ENCODE assay signal across 28 cellular contexts in genomic region chr18:48374423-48375149, GRCh38. TPM values are rescaled to one million over a fixed set of nuclear protein-coding genes. Genes with fewer than 3 reads are reported as not detected.
DNase-seq lines count a peak whose midpoint lies in the region; ATAC-seq, FAIRE-seq and TF ChIP-seq lines count a peak whose summit lies in the region.
"Had no signal": no experiment of that assay in that cellular context is flagged by ENCODE, and none has a peak within 500 bp of the region (broad histone marks: within the 10 kb centered on the region; RNA-seq: fewer than 3 reads in every experiment).

No MANE protein-coding gene starts in this region.

- H3K4me1 ChIP-seq in astrocyte (ENCODE audit: insufficient read depth, low read length), result no peaks in the 10 kb centered on the region
- H3K4me1 ChIP-seq in left ventricle myocardium inferior, result peaks cover 11% of the 10 kb centered on the region
- H3K4me1 ChIP-seq in trophoblast cell (ENCODE audit: control insufficient read depth in 1 of 2, insufficient read depth in 2 of 2, low read length in 2 of 2), result peaks cover 14 to 15% of the 10 kb centered on the region in 2 experiments
- H3K4me1 ChIP-seq in SJCRH30, result no peaks in the 10 kb centered on the region
- H3K4me1 ChIP-seq: prostate gland had no signal

- H3K18ac ChIP-seq in trophoblast cell (ENCODE audit: low read length), result no peak overlapping the region

- no peak overlapping the region for H3K4me3 Mint-ChIP-seq in astrocyte (ENCODE audit: unreplicated experiment)
- H3K4me3 Mint-ChIP-seq in CD4-positive, alpha-beta T cell, result no peak overlapping the region
- no peak overlapping the region for H3K4me3 Mint-ChIP-seq in activated T-helper 1 cell treated with anti-CD3 and anti-CD28 coated beads, Interleukin-12 subunit alpha, Interleukin-12 subunit beta, Interleukin-2, Interleukin-4 antibody, amounts not matched to agents 30 ng/mL and 10 ng/mL and 1 ng/mL, durations not matched to agents 14 hours and 24 hours and 36 hours
- H3K4me3 Mint-ChIP-seq: activated naive CD8-positive, alpha-beta T cell treated with anti-CD3 and anti-CD28 coated beads, Interleukin-2, amount 10 ng/mL, durations not matched to agents 7 days and 5 days; HFFc6; mesothelial cell of epicardium; neural crest cell; stimulated activated naive CD8-positive, alpha-beta T cell treated with anti-CD3 and anti-CD28 coated beads, Interleukin-15, Interleukin-2, amounts not matched to agents 100 ng/mL and 50 ng/mL, for 24 hours had no signal

- H3K27me3 ChIP-seq in astrocyte (ENCODE audit: insufficient read depth, low read length) (peaks cover 16% of the 10 kb centered on the region), left ventricle myocardium inferior (ENCODE audit: low read depth) (peaks cover 7% of the 10 kb centered on the region), trophoblast cell (ENCODE audit: insufficient read depth, low read length) (no peaks in the 10 kb centered on the region), SJCRH30 (no peaks in the 10 kb centered on the region)
- H3K27me3 ChIP-seq in CD4-positive, alpha-beta T cell (ENCODE audit: control insufficient read depth, insufficient read depth, low read length), result peaks cover 16% of the 10 kb centered on the region
- H3K27me3 ChIP-seq: vagina had no signal

- POLR2A ChIA-PET in CD4-positive, alpha-beta T cell (lab: Charles Lee), result no interaction called here

- no peak overlapping the region for H3K9ac ChIP-seq in astrocyte (ENCODE audit: low read length)
- no peak overlapping the region for H3K9ac ChIP-seq in trophoblast cell (ENCODE audit: low read length)

- TF ChIP-seq CTCF in astrocyte (IDR thresholded peaks at IDR 0.05; ENCODE audit: insufficient read depth, low read depth, low read length) (no peak), left ventricle myocardium inferior (IDR thresholded peaks at IDR 0.05; ENCODE audit: borderline replicate concordance) (no peak)
- no peak for TF ChIP-seq CTCF in CD4-positive, alpha-beta T cell (IDR thresholded peaks at IDR 0.05)

- no peak overlapping the region for H3K27ac Mint-ChIP-seq in astrocyte (ENCODE audit: unreplicated experiment)
- H3K27ac Mint-ChIP-seq in CD4-positive, alpha-beta T cell, result no peak overlapping the region
- H3K27ac Mint-ChIP-seq in activated T-helper 1 cell treated with anti-CD3 and anti-CD28 coated beads, Interleukin-12 subunit alpha, Interleukin-12 subunit beta, Interleukin-2, Interleukin-4 antibody, amounts not matched to agents 30 ng/mL and 10 ng/mL and 1 ng/mL, durations not matched to agents 14 hours and 24 hours and 36 hours, result no peak overlapping the region
- H3K27ac Mint-ChIP-seq: activated naive CD8-positive, alpha-beta T cell treated with anti-CD3 and anti-CD28 coated beads, Interleukin-2, amount 10 ng/mL, durations not matched to agents 7 days and 5 days; CD14-positive monocyte; HFFc6; mesothelial cell of epicardium; stimulated activated naive CD8-positive, alpha-beta T cell treated with anti-CD3 and anti-CD28 coated beads, Interleukin-15, Interleukin-2, amounts not matched to agents 100 ng/mL and 50 ng/mL, for 24 hours had no signal

- H2AFZ ChIP-seq in astrocyte (ENCODE audit: low read depth, low read length), result no peak overlapping the region
- no peak overlapping the region for H2AFZ ChIP-seq in trophoblast cell (ENCODE audit: insufficient read depth, low read length, poor library complexity)

- no peak for ATAC-seq in CD4-positive, alpha-beta T cell (ENCODE audit: poor library complexity)
- ATAC-seq in GM18870 (IDR thresholded peaks at IDR 0.05; ENCODE audit: unreplicated experiment), result no peak

- no peaks in the 10 kb centered on the region for H3K79me2 ChIP-seq in astrocyte (ENCODE audit: insufficient read depth, low read length)
- H3K79me2 ChIP-seq in trophoblast cell (ENCODE audit: control insufficient read depth, insufficient read depth, low read length, poor library complexity), result no peaks in the 10 kb centered on the region

- H2BK5ac ChIP-seq in trophoblast cell (ENCODE audit: low read depth, low read length, poor library complexity), result peak overlapping the region; percentile 22

- no peak overlapping the region for H3K14ac ChIP-seq in trophoblast cell (ENCODE audit: low read length)

- H2BK120ac ChIP-seq in trophoblast cell (ENCODE audit: insufficient read depth, low read length, poor library complexity), result no peak overlapping the region

- H3K9me3 Mint-ChIP-seq in astrocyte (ENCODE audit: unreplicated experiment), result peaks cover 6% of the 10 kb centered on the region
- H3K9me3 Mint-ChIP-seq in CD4-positive, alpha-beta T cell, result no peaks in the 10 kb centered on the region
- no peaks in the 10 kb centered on the region for H3K9me3 Mint-ChIP-seq in activated T-helper 1 cell treated with anti-CD3 and anti-CD28 coated beads, Interleukin-12 subunit alpha, Interleukin-12 subunit beta, Interleukin-2, Interleukin-4 antibody, amounts not matched to agents 30 ng/mL and 10 ng/mL and 1 ng/mL, durations not matched to agents 14 hours and 24 hours and 36 hours
- H3K9me3 Mint-ChIP-seq: activated naive CD8-positive, alpha-beta T cell treated with anti-CD3 and anti-CD28 coated beads, Interleukin-2, amount 10 ng/mL, durations not matched to agents 7 days and 5 days; HFFc6; stimulated activated naive CD8-positive, alpha-beta T cell treated with anti-CD3 and anti-CD28 coated beads, Interleukin-15, Interleukin-2, amounts not matched to agents 100 ng/mL and 50 ng/mL, for 24 hours had no signal

- H2AK5ac ChIP-seq in trophoblast cell (ENCODE audit: low read length), result no peak overlapping the region

- H4K8ac ChIP-seq in trophoblast cell (ENCODE audit: low read depth, low read length), result no peak overlapping the region

- H3K36me3 ChIP-seq in astrocyte (ENCODE audit: insufficient read depth, low read length) (no peaks in the 10 kb centered on the region), left ventricle myocardium inferior (no peaks in the 10 kb centered on the region), trophoblast cell (ENCODE audit: control insufficient read depth in 1 of 2, insufficient read depth in 2 of 2, low read length in 2 of 2) (no peaks in the 10 kb centered on the region), SJCRH30 (no peaks in the 10 kb centered on the region)
- H3K36me3 ChIP-seq: prostate gland, vagina had no signal

- H2BK12ac ChIP-seq in trophoblast cell (ENCODE audit: low read length), result no peak overlapping the region

- no peak overlapping the region for H4K91ac ChIP-seq in trophoblast cell (ENCODE audit: low read depth, low read length)

- H3K9me3 ChIP-seq in astrocyte (ENCODE audit: insufficient read depth, low read depth, low read length) (no peaks in the 10 kb centered on the region), left ventricle myocardium inferior (replicated peaks) (no peaks in the 10 kb centered on the region), trophoblast cell (ENCODE audit: insufficient read depth, low read depth, low read length) (peaks cover 2% of the 10 kb centered on the region), SJCRH30 (replicated peaks) (no peaks in the 10 kb centered on the region)
- H3K9me3 ChIP-seq in CD4-positive, alpha-beta T cell (ENCODE audit: control insufficient read depth, low read length), result no peaks in the 10 kb centered on the region
- H3K9me3 ChIP-seq: prostate gland, vagina had no signal

- WGBS in trophoblast cell (ENCODE audit: extremely low coverage, insufficient coverage, insufficient read length), result no CpG with 5 or more reads among the region's 7 CpGs

- intact Hi-C loops in left ventricle myocardium inferior (cut with micrococcal nuclease), result no loop called here
- intact Hi-C loops in CD4-positive, alpha-beta T cell (cut with DNase I, micrococcal nuclease), result no loop called here
- intact Hi-C loops in activated T-helper 1 cell treated with anti-CD3 and anti-CD28 coated beads, Interleukin-12 subunit alpha, Interleukin-12 subunit beta, Interleukin-2, Interleukin-4 antibody, amounts not matched to agents 30 ng/mL and 10 ng/mL and 1 ng/mL, durations not matched to agents 14 hours and 24 hours and 36 hours (cut with micrococcal nuclease), result no loop called here

- peaks cover 2% of the 10 kb centered on the region for H3K36me3 Mint-ChIP-seq in astrocyte (ENCODE audit: low read depth, unreplicated experiment)
- no peaks in the 10 kb centered on the region for H3K36me3 Mint-ChIP-seq in CD4-positive, alpha-beta T cell (ENCODE audit: low read depth)
- no peaks in the 10 kb centered on the region for H3K36me3 Mint-ChIP-seq in activated T-helper 1 cell treated with anti-CD3 and anti-CD28 coated beads, Interleukin-12 subunit alpha, Interleukin-12 subunit beta, Interleukin-2, Interleukin-4 antibody, amounts not matched to agents 30 ng/mL and 10 ng/mL and 1 ng/mL, durations not matched to agents 14 hours and 24 hours and 36 hours (ENCODE audit: low read depth)
- H3K36me3 Mint-ChIP-seq: activated naive CD8-positive, alpha-beta T cell treated with anti-CD3 and anti-CD28 coated beads, Interleukin-2, amount 10 ng/mL, durations not matched to agents 7 days and 5 days; CD14-positive monocyte had no signal

- no peak overlapping the region for H3K4ac ChIP-seq in trophoblast cell (ENCODE audit: low read depth, low read length)

- no peak overlapping the region for H4K12ac ChIP-seq in trophoblast cell (ENCODE audit: low read depth, low read length)

- CTCF ChIA-PET in CD4-positive, alpha-beta T cell (lab: Charles Lee), result no interaction called here

- peak; percentile 37 for DNase-seq in DMS79 treated with DMSO at 0.1 percent for 48 hours (lab: John Stamatoyannopoulos, UW)
- DNase-seq in astrocyte (ENCODE audit: low read depth), result peak; percentile 52
- no peak for DNase-seq in left ventricle myocardium inferior
- DNase-seq in trophoblast cell, result peak; percentile 12 to 59
- no peak for DNase-seq in CD4-positive, alpha-beta T cell
- no peak for DNase-seq in activated T-helper 1 cell treated with anti-CD3 and anti-CD28 coated beads, Interleukin-12 subunit alpha, Interleukin-12 subunit beta, Interleukin-2, Interleukin-4 antibody, amounts not matched to agents 30 ng/mL and 10 ng/mL and 1 ng/mL, durations not matched to agents 14 hours and 24 hours and 36 hours (ENCODE audit: low spot score)
- no peak for DNase-seq in SJCRH30
- DNase-seq: activated CD4-positive, alpha-beta T cell treated with anti-CD3 and anti-CD28 coated beads for 4 hours; activated naive CD8-positive, alpha-beta T cell treated with anti-CD3 and anti-CD28 coated beads, Interleukin-2, amount 10 ng/mL, durations not matched to agents 7 days and 5 days; dermis blood vessel endothelial cell; DMS 273 treated with DMSO at 0.1 percent for 48 hours; GF-D8; HFFc6; kidney glomerular epithelial cell; NCI-H1105 treated with DMSO at 0.1 percent for 48 hours; NCI-H2107; NCI-H524; small intestine; stimulated activated CD4-positive, alpha-beta T cell treated with anti-CD3 and anti-CD28 coated beads, Interleukin-2, amount 100 ng/mL, for 48 hours; SW 1271 had no signal

- peaks cover 7% of the 10 kb centered on the region for H3K79me1 ChIP-seq in trophoblast cell (ENCODE audit: low read length)

- no peak for FAIRE-seq in astrocyte (lab: Jason Lieb, UNC)
- FAIRE-seq: small intestine, TTC549 had no signal

- H3K4me3 ChIP-seq in astrocyte (ENCODE audit: insufficient read depth, low read depth, low read length) (no peak overlapping the region), left ventricle myocardium inferior (no peak overlapping the region), trophoblast cell (ENCODE audit: low read depth, low read length) (no peak overlapping the region), SJCRH30 (no peak overlapping the region)
- H3K4me3 ChIP-seq: prostate gland, vagina had no signal

- H3K27ac ChIP-seq in astrocyte (ENCODE audit: low read depth, low read length), result no peak overlapping the region
- peak overlapping the region; percentile 27 for H3K27ac ChIP-seq in left ventricle myocardium inferior (replicated peaks)
- no peak overlapping the region for H3K27ac ChIP-seq in trophoblast cell (ENCODE audit: low read depth, low read length)
- H3K27ac ChIP-seq in CD4-positive, alpha-beta T cell (ENCODE audit: low read depth, low read length), result no peak overlapping the region
- H3K27ac ChIP-seq in SJCRH30, result no peak overlapping the region
- H3K27ac ChIP-seq: vagina had no signal

- H3K4me1 Mint-ChIP-seq in astrocyte (ENCODE audit: low read depth, unreplicated experiment), result peaks cover 11% of the 10 kb centered on the region
- H3K4me1 Mint-ChIP-seq in CD4-positive, alpha-beta T cell (ENCODE audit: low read depth), result no peaks in the 10 kb centered on the region
- no peaks in the 10 kb centered on the region for H3K4me1 Mint-ChIP-seq in activated T-helper 1 cell treated with anti-CD3 and anti-CD28 coated beads, Interleukin-12 subunit alpha, Interleukin-12 subunit beta, Interleukin-2, Interleukin-4 antibody, amounts not matched to agents 30 ng/mL and 10 ng/mL and 1 ng/mL, durations not matched to agents 14 hours and 24 hours and 36 hours (ENCODE audit: low read depth)
- H3K4me1 Mint-ChIP-seq: activated naive CD8-positive, alpha-beta T cell treated with anti-CD3 and anti-CD28 coated beads, Interleukin-2, amount 10 ng/mL, durations not matched to agents 7 days and 5 days; CD14-positive monocyte had no signal

- peaks cover 27% of the 10 kb centered on the region for H3K27me3 Mint-ChIP-seq in astrocyte (ENCODE audit: low read depth, unreplicated experiment)
- H3K27me3 Mint-ChIP-seq in CD4-positive, alpha-beta T cell, result peaks cover 31% of the 10 kb centered on the region
- H3K27me3 Mint-ChIP-seq in activated T-helper 1 cell treated with anti-CD3 and anti-CD28 coated beads, Interleukin-12 subunit alpha, Interleukin-12 subunit beta, Interleukin-2, Interleukin-4 antibody, amounts not matched to agents 30 ng/mL and 10 ng/mL and 1 ng/mL, durations not matched to agents 14 hours and 24 hours and 36 hours (ENCODE audit: insufficient read depth), result peaks cover 15% of the 10 kb centered on the region

- H3K4me2 ChIP-seq in astrocyte (ENCODE audit: low read length) (no peak overlapping the region), trophoblast cell (ENCODE audit: low read length) (no peak overlapping the region)

- no peak overlapping the region for H3K23ac ChIP-seq in trophoblast cell (ENCODE audit: low read length)

- H4K20me1 ChIP-seq in astrocyte (ENCODE audit: insufficient read depth, low read length), result no peaks in the 10 kb centered on the region

RNA-seq across cellular contexts. Expression of gene ZBTB7C, which starts 34.6 kb away (rescaled TPM):
- total RNA-seq in astrocyte (1.0 and 1.4 TPM in 2 replicates), left ventricle myocardium inferior (2.7 TPM)
- polyA plus RNA-seq in trophoblast cell (2013), result 10.2 and 10.9 TPM in 2 replicates
- not detected for total RNA-seq in CD4-positive, alpha-beta T cell
- 1.0 and 1.4 TPM in 2 replicates for total RNA-seq in activated T-helper 1 cell treated with anti-CD3 and anti-CD28 coated beads, Interleukin-12 subunit alpha, Interleukin-12 subunit beta, Interleukin-2, Interleukin-4 antibody, amounts not matched to agents 30 ng/mL and 10 ng/mL and 1 ng/mL, durations not matched to agents 14 hours and 24 hours and 36 hours
- 0.03 TPM in 1 of 2 replicates, not detected in the other for total RNA-seq in SJCRH30 (2014; rRNA removed; shearing (Covaris generic))
- total RNA-seq: activated naive CD8-positive, alpha-beta T cell treated with anti-CD3 and anti-CD28 coated beads, Interleukin-2, amount 10 ng/mL, durations not matched to agents 7 days and 5 days; dermis blood vessel endothelial cell; HFFc6 had no signal

Comparison
In these comparisons a context has a peak if more than half of its experiments do, and no peak if none do; other contexts are left out.
1. DNase-seq: peak in DMS79 treated with DMSO at 0.1 percent for 48 hours (single experiment), astrocyte (single experiment) and trophoblast cell (2 of 2); none in left ventricle myocardium inferior (single experiment), CD4-positive, alpha-beta T cell (0 of 10), activated T-helper 1 cell treated with anti-CD3 and anti-CD28 coated beads, Interleukin-12 subunit alpha, Interleukin-12 subunit beta, Interleukin-2, Interleukin-4 antibody, amounts not matched to agents 30 ng/mL and 10 ng/mL and 1 ng/mL, durations not matched to agents 14 hours and 24 hours and 36 hours (single experiment) and SJCRH30 (0 of 2).